ENCODE assay signal across 8 cellular contexts in genomic region chr11:1263036-1263435, GRCh38. TPM values are rescaled to one million over a fixed set of nuclear protein-coding genes. Genes with fewer than 3 reads are reported as not detected.
DNase-seq lines count a peak whose midpoint lies in the region; ATAC-seq, FAIRE-seq and TF ChIP-seq lines count a peak whose summit lies in the region.

No MANE protein-coding gene starts in this region.

- H3K36me3 ChIP-seq in HUES64 (ENCODE audit: insufficient read depth, low read length), result no peaks in the 10 kb centered on the region

- no peaks in the 10 kb centered on the region for H3K9me3 ChIP-seq in CD4-positive, alpha-beta T cell (ENCODE audit: control insufficient read depth, low read length)
- H3K9me3 ChIP-seq in HUES64 (ENCODE audit: insufficient read depth, low read depth, low read length), result peaks cover 6% of the 10 kb centered on the region; the same call in 1 of the 2 replicates

- peak overlapping the region; percentile 86 for H3K27ac Mint-ChIP-seq in CD4-positive, alpha-beta T cell
- H3K27ac Mint-ChIP-seq in chondrocyte (ENCODE audit: unreplicated experiment) (peak overlapping the region; percentile 96), nephron (peak overlapping the region; percentile 66 to 76 (median 76))

- 63% methylated on average over 8 of the region's 8 CpGs for WGBS in HUES64

- no peak for TF ChIP-seq CTCF in CD4-positive, alpha-beta T cell (IDR thresholded peaks at IDR 0.05)
- no peak for TF ChIP-seq CTCF in chondrocyte (IDR thresholded peaks at IDR 0.05)
- no peak for TF ChIP-seq CTCF in nephron (IDR thresholded peaks at IDR 0.05; ENCODE audit: unreplicated experiment in 3 of 3)

- H3K4me1 ChIP-seq in HUES64 (ENCODE audit: insufficient read depth, low read length), result 0 out of 2 replicates have a peak, but pooled peaks cover 3% of the 10 kb centered on the region

- H3K27me3 ChIP-seq in CD4-positive, alpha-beta T cell (ENCODE audit: control insufficient read depth, insufficient read depth, low read length), result no peaks in the 10 kb centered on the region
- no peaks in the 10 kb centered on the region for H3K27me3 ChIP-seq in HUES64 (ENCODE audit: insufficient read depth, low read length)

- H3K9me3 Mint-ChIP-seq in CD4-positive, alpha-beta T cell, result no peaks in the 10 kb centered on the region
- peaks cover 4% of the 10 kb centered on the region for H3K9me3 Mint-ChIP-seq in chondrocyte (ENCODE audit: low read depth)
- H3K9me3 Mint-ChIP-seq in nephron, result peaks cover 7% of the 10 kb centered on the region

- CTCF ChIA-PET in CD4-positive, alpha-beta T cell (lab: Charles Lee), result no interaction called here

- peak overlapping the region; percentile 86 for H3K4me3 Mint-ChIP-seq in CD4-positive, alpha-beta T cell
- H3K4me3 Mint-ChIP-seq in chondrocyte (ENCODE audit: unreplicated experiment) (peak overlapping the region; percentile 67), nephron (peak overlapping the region; percentile 79 to 83 (median 82))

- H3K4me3 ChIP-seq in HUES64 (ENCODE audit: low read length), result peak overlapping the region; percentile 55

- peak overlapping the region; percentile 75 for H3K27ac ChIP-seq in CD4-positive, alpha-beta T cell (ENCODE audit: low read depth, low read length)
- no peak overlapping the region for H3K27ac ChIP-seq in HUES64 (ENCODE audit: low read depth, low read length)

- peak; percentile 46 for ATAC-seq in CD4-positive, alpha-beta T cell (ENCODE audit: poor library complexity)

- intact Hi-C loops in CD4-positive, alpha-beta T cell (cut with DNase I, micrococcal nuclease), result loop anchor here in 1 of 2 experiments (10.0 kb wide), 3 partner anchors 252 to 1112 kb away; partner anchors contain the start of genes CD81, POLR2L and TSPAN4

- H3K9ac ChIP-seq in HUES64 (ENCODE audit: low read depth, low read length), result no peak overlapping the region

- no peaks in the 10 kb centered on the region for H3K27me3 Mint-ChIP-seq in CD4-positive, alpha-beta T cell
- H3K27me3 Mint-ChIP-seq in chondrocyte (ENCODE audit: low read depth), result no peaks in the 10 kb centered on the region
- H3K27me3 Mint-ChIP-seq in nephron (ENCODE audit: low read depth), result no peaks in the 10 kb centered on the region

- POLR2A ChIA-PET in CD4-positive, alpha-beta T cell (lab: Charles Lee), result interaction anchor here (0.7 to 1.8 kb wide), 5 partner anchors 8 to 233 kb away, joined by 3 to 21 read pairs (median 3); partner anchors contain the start of gene TOLLIP

- H3K4me1 Mint-ChIP-seq in CD4-positive, alpha-beta T cell (ENCODE audit: low read depth), result peaks cover 12% of the 10 kb centered on the region
- peaks cover 14% of the 10 kb centered on the region for H3K4me1 Mint-ChIP-seq in chondrocyte (ENCODE audit: low read depth)
- no peaks in the 10 kb centered on the region for H3K4me1 Mint-ChIP-seq in nephron

- no peak for DNase-seq in CD4-positive, alpha-beta T cell
- DNase-seq in chondrocyte (ENCODE audit: low spot score), result no peak
- no peak for DNase-seq in NCI-H1092 (lab: John Stamatoyannopoulos, UW)
- no peak for DNase-seq in MV-4-11 (lab: John Stamatoyannopoulos, UW)
- no peak for DNase-seq in RCC 7860 (ENCODE audit: low spot score)
- DNase-seq in stimulated activated CD4-positive, alpha-beta T cell treated with anti-CD3 and anti-CD28 coated beads, Interleukin-4, amount 100 ng/mL, for 24 hours, result no peak

- no peaks in the 10 kb centered on the region for H3K36me3 Mint-ChIP-seq in CD4-positive, alpha-beta T cell (ENCODE audit: low read depth)
- H3K36me3 Mint-ChIP-seq in chondrocyte (ENCODE audit: low read depth) (peaks cover 3% of the 10 kb centered on the region), nephron (ENCODE audit: low read depth) (peaks cover 11% of the 10 kb centered on the region)

- FAIRE-seq in RCC 7860 (lab: Jason Lieb, UNC), result no peak

RNA-seq across cellular contexts. Expression of gene MUC5B, which starts 40.2 kb away (rescaled TPM):
- total RNA-seq in CD4-positive, alpha-beta T cell, result not detected
- not detected for polyA plus RNA-seq in HUES64 (2013, experiment 1 of 2)
- polyA plus RNA-seq in HUES64 (2013, experiment 2 of 2), result not detected
- not detected in 3 replicates for total RNA-seq in chondrocyte

RNA-seq across cellular contexts. Expression of gene TOLLIP, which starts 46.4 kb away (rescaled TPM):
- 10 to 100 TPM; 38.9 to 41.0 TPM for total RNA-seq in CD4-positive, alpha-beta T cell
- polyA plus RNA-seq in HUES64 (2013, experiment 1 of 2), result 15.2 TPM
- polyA plus RNA-seq in HUES64 (2013, experiment 2 of 2), result 16.4 TPM
- total RNA-seq in chondrocyte, result 54.9 to 60.9 TPM (median 58.4 TPM) in 3 replicates
